In genomic region chr3:158094235-158094916, GRCh38 we compare ENCODE assay signal across 10 cellular contexts. TPM values are rescaled to one million over a fixed set of nuclear protein-coding genes. Genes with fewer than 3 reads are reported as not detected.
A peak's percentile ranks its signal among the peaks of the same experiment; 100 is the strongest.
DNase-seq lines count a peak whose midpoint lies in the region; ATAC-seq and TF ChIP-seq lines count a peak whose summit lies in the region.
"Had no signal": no experiment of that assay in that cellular context is flagged by ENCODE, and none has a peak within 500 bp of the region (broad histone marks: within the 10 kb centered on the region; RNA-seq: fewer than 3 reads in every experiment).

No MANE protein-coding gene starts in this region.

- no peaks in the 10 kb centered on the region for H3K36me3 ChIP-seq in NT2/D1 (ENCODE audit: insufficient read depth, insufficient read length, low read length)
- no peaks in the 10 kb centered on the region for H3K36me3 ChIP-seq in trophoblast cell (ENCODE audit: control insufficient read depth in 1 of 2, insufficient read depth in 2 of 2, low read length in 2 of 2)
- H3K36me3 ChIP-seq in Caco-2 (ENCODE audit: control insufficient read depth, insufficient read depth, low read length), result no peaks in the 10 kb centered on the region
- H3K36me3 ChIP-seq: vagina had no signal

- no peak overlapping the region for H4K91ac ChIP-seq in trophoblast cell (ENCODE audit: low read depth, low read length)

- no peaks in the 10 kb centered on the region for H3K27me3 Mint-ChIP-seq in Caco-2 (ENCODE audit: insufficient read depth, unreplicated experiment)

- POLR2A ChIA-PET in Caco-2 (lab: Charles Lee), result no interaction called here

- H3K9me3 ChIP-seq in NT2/D1 (ENCODE audit: insufficient read depth, low read length) (no peaks in the 10 kb centered on the region), trophoblast cell (ENCODE audit: insufficient read depth, low read depth, low read length) (no peaks in the 10 kb centered on the region), Caco-2 (no peaks in the 10 kb centered on the region)
- H3K9me3 ChIP-seq: vagina had no signal

- H3K4me1 Mint-ChIP-seq in Caco-2 (ENCODE audit: low read depth, unreplicated experiment), result peaks cover 10% of the 10 kb centered on the region

- peak overlapping the region; percentile 65 for H3K4me2 ChIP-seq in trophoblast cell (ENCODE audit: low read length)

- H2AK5ac ChIP-seq in trophoblast cell (ENCODE audit: low read length), result no peak overlapping the region

- H3K9ac ChIP-seq in NT2/D1 (ENCODE audit: insufficient read length, low read depth), result peak overlapping the region; percentile 76
- no peak overlapping the region for H3K9ac ChIP-seq in trophoblast cell (ENCODE audit: low read length)

- no peak overlapping the region for H2BK120ac ChIP-seq in trophoblast cell (ENCODE audit: insufficient read depth, low read length, poor library complexity)

- H3K79me2 ChIP-seq in trophoblast cell (ENCODE audit: control insufficient read depth, insufficient read depth, low read length, poor library complexity), result no peaks in the 10 kb centered on the region

- H3K27me3 ChIP-seq in NT2/D1 (ENCODE audit: insufficient read depth, insufficient read length) (peaks cover 77% of the 10 kb centered on the region), trophoblast cell (ENCODE audit: insufficient read depth, low read length) (peaks cover 29% of the 10 kb centered on the region), Caco-2 (replicated peaks; ENCODE audit: control insufficient read depth, insufficient read depth, low read length) (no peaks in the 10 kb centered on the region)

- peaks cover 6% of the 10 kb centered on the region for H3K36me3 Mint-ChIP-seq in Caco-2 (ENCODE audit: insufficient read depth, unreplicated experiment)

- H4K12ac ChIP-seq in trophoblast cell (ENCODE audit: low read depth, low read length), result no peak overlapping the region

- H3K27ac Mint-ChIP-seq in Caco-2 (ENCODE audit: unreplicated experiment), result no peak overlapping the region

- no peak overlapping the region for H3K4me3 Mint-ChIP-seq in Caco-2 (ENCODE audit: unreplicated experiment)

- H3K9me3 Mint-ChIP-seq in Caco-2 (ENCODE audit: unreplicated experiment), result no peaks in the 10 kb centered on the region

- H3K79me1 ChIP-seq in trophoblast cell (ENCODE audit: low read length), result no peaks in the 10 kb centered on the region

- H3K18ac ChIP-seq in trophoblast cell (ENCODE audit: low read length), result no peak overlapping the region

- no peak overlapping the region for H2BK12ac ChIP-seq in trophoblast cell (ENCODE audit: low read length)

- no peak overlapping the region for H4K8ac ChIP-seq in trophoblast cell (ENCODE audit: low read depth, low read length)

- BruUV-seq in Caco-2 (replicated peaks; lab: Mats Ljungman, UMichigan), result no TSS peak

- ATAC-seq in GM18868 (IDR thresholded peaks at IDR 0.05; ENCODE audit: unreplicated experiment), result peak; percentile 69
- ATAC-seq in HG02571 (IDR thresholded peaks at IDR 0.05; ENCODE audit: unreplicated experiment), result peak; percentile 40

- H2AFZ ChIP-seq in trophoblast cell (ENCODE audit: insufficient read depth, low read length, poor library complexity), result no peak overlapping the region

- intact Hi-C loops in Caco-2 (cut with micrococcal nuclease; ENCODE audit: unreplicated experiment), result loop anchor here (5.0 kb wide), 1 partner anchor 438 kb away; no protein-coding TSS in a partner anchor

- no peak overlapping the region for H3K4ac ChIP-seq in trophoblast cell (ENCODE audit: low read depth, low read length)

- H3K27ac ChIP-seq in trophoblast cell (ENCODE audit: low read depth, low read length), result no peak overlapping the region
- H3K27ac ChIP-seq: vagina had no signal

- no peak overlapping the region for H2BK5ac ChIP-seq in trophoblast cell (ENCODE audit: low read depth, low read length, poor library complexity)

- H3K14ac ChIP-seq in trophoblast cell (ENCODE audit: low read length), result no peak overlapping the region

- no peak for DNase-seq in NT2/D1 (ENCODE audit: low read depth, low spot score)
- no peak for DNase-seq in trophoblast cell
- DNase-seq in SK-N-DZ (ENCODE audit: low spot score), result no peak
- DNase-seq in AML-193 (lab: John Stamatoyannopoulos, UW), result no peak
- DNase-seq in DMS53 treated with DMSO at 0.1 percent for 48 hours (lab: John Stamatoyannopoulos, UW; ENCODE audit: unreplicated experiment), result no peak
- no peak for DNase-seq in Caco-2

- CTCF ChIA-PET in Caco-2 (lab: Charles Lee), result no interaction called here

- no CpG with 5 or more reads among the region's 58 CpGs for WGBS in trophoblast cell (ENCODE audit: extremely low coverage, insufficient coverage, insufficient read length)

- H3K4me3 ChIP-seq in NT2/D1 (ENCODE audit: insufficient read length, low read depth), result peak overlapping the region; percentile 68
- H3K4me3 ChIP-seq in trophoblast cell (ENCODE audit: low read depth, low read length), result no peak overlapping the region
- no peak overlapping the region for H3K4me3 ChIP-seq in Caco-2 (ENCODE audit: low read depth, low read length)
- H3K4me3 ChIP-seq: vagina had no signal

- no peak overlapping the region for H3K23ac ChIP-seq in trophoblast cell (ENCODE audit: low read length)

- H3K4me1 ChIP-seq in NT2/D1 (ENCODE audit: insufficient read depth, insufficient read length) (no peaks in the 10 kb centered on the region), trophoblast cell (ENCODE audit: control insufficient read depth in 1 of 2, insufficient read depth in 2 of 2, low read length in 2 of 2) (peaks cover 5 to 10% of the 10 kb centered on the region in 2 experiments), Caco-2 (no peaks in the 10 kb centered on the region)

- TF ChIP-seq CTCF in Caco-2 (IDR thresholded peaks at IDR 0.05; ENCODE audit: insufficient read depth in 1 of 2, low read depth in 1 of 2, low read length in 1 of 2, severe bottlenecking in 1 of 2, unreplicated experiment in 1 of 2), result no peak

RNA-seq across cellular contexts. Expression of gene SHOX2, which starts 11.8 kb away (rescaled TPM):
- polyA plus RNA-seq in trophoblast cell (2013), result 0.03 and 0.04 TPM in 2 replicates
- polyA plus RNA-seq in SK-N-DZ (2014; cell fraction: cytosol; rRNA removed), result 3.7 and 5.3 TPM in 2 replicates
- polyA plus RNA-seq in SK-N-DZ (2014; cell fraction: nucleus; rRNA removed), result 4.6 and 4.7 TPM in 2 replicates
- total RNA-seq in Caco-2 (2022), result 0.61 and 0.63 TPM in 2 replicates
- total RNA-seq: T-helper 1 cell treated with Interleukin-12 subunit alpha and Interleukin-12 subunit beta and Interleukin-4 antibody, amounts not matched to agents 30 ng/mL and 1 ng/mL, for 36 hours had no signal

RNA-seq across cellular contexts. Expression of gene RSRC1, which starts 15.5 kb away (rescaled TPM):
- polyA plus RNA-seq in trophoblast cell (2013), result 18.9 and 21.6 TPM in 2 replicates
- polyA plus RNA-seq in SK-N-DZ (2014; cell fraction: cytosol; rRNA removed), result 40.5 and 45.4 TPM in 2 replicates
- polyA plus RNA-seq in SK-N-DZ (2014; cell fraction: nucleus; rRNA removed), result 13.8 and 26.2 TPM in 2 replicates
- 34.6 and 38.4 TPM in 2 replicates for total RNA-seq in Caco-2 (2022)
